1 cellular context compared by ENCODE assay signal in the genomic region with DNA sequence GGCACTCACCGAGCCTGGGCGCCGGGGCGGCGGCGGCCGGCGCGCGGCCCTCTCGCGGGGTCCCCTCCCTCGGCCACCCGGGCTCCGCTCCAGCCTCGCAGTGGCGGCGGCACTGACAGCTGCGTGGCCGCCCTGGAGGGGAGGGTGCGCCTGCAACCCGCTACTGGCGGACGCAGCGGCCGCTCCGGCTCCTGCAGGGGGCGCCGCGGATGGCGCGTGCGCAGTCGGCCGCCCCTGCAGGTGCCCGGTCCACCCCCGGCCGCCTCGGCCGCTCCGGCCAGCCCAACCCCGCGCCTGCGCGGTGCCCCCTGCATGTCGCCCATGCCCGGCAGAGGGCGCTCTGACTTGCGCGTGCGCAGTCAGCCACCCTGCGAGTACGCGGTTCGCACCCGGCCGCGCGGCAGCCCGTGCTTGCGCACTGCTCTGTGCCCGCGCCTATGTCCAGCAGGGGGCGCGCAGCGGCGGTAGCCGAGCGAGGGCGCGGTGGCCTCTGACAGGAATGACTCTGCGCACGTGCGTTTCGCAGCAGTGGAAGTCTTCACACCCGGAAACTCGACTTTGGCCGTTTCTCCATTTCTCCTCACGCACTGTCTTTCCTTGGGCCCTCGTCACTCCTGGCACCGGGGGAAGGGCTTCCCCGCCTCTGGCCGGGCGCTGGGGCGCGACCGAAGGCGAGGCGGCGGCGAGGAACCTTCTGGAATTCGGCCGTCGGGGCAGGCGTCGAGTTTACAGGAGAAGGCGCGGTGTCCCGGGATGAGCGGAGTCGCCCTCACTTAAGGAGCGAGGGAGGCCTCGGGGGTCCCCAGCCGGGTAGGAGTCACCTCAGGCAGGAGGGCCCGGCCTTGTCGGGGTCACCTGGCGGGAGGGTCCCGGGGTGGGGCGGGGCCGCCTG.
TF ChIP-seq lines count a peak whose summit lies in the region.

A gene (minus strand): TSS at position 165 of the 892 bp plus-strand sequence. CDS start 14,262 bp downstream, outside the sequence.

TF ChIP-seq in HepG2, 621 proteins besides CTCF, POLR2A, EP300 and RAD21 (continued from another document and continues in another):
- TF ChIP-seq, protein P1, sequence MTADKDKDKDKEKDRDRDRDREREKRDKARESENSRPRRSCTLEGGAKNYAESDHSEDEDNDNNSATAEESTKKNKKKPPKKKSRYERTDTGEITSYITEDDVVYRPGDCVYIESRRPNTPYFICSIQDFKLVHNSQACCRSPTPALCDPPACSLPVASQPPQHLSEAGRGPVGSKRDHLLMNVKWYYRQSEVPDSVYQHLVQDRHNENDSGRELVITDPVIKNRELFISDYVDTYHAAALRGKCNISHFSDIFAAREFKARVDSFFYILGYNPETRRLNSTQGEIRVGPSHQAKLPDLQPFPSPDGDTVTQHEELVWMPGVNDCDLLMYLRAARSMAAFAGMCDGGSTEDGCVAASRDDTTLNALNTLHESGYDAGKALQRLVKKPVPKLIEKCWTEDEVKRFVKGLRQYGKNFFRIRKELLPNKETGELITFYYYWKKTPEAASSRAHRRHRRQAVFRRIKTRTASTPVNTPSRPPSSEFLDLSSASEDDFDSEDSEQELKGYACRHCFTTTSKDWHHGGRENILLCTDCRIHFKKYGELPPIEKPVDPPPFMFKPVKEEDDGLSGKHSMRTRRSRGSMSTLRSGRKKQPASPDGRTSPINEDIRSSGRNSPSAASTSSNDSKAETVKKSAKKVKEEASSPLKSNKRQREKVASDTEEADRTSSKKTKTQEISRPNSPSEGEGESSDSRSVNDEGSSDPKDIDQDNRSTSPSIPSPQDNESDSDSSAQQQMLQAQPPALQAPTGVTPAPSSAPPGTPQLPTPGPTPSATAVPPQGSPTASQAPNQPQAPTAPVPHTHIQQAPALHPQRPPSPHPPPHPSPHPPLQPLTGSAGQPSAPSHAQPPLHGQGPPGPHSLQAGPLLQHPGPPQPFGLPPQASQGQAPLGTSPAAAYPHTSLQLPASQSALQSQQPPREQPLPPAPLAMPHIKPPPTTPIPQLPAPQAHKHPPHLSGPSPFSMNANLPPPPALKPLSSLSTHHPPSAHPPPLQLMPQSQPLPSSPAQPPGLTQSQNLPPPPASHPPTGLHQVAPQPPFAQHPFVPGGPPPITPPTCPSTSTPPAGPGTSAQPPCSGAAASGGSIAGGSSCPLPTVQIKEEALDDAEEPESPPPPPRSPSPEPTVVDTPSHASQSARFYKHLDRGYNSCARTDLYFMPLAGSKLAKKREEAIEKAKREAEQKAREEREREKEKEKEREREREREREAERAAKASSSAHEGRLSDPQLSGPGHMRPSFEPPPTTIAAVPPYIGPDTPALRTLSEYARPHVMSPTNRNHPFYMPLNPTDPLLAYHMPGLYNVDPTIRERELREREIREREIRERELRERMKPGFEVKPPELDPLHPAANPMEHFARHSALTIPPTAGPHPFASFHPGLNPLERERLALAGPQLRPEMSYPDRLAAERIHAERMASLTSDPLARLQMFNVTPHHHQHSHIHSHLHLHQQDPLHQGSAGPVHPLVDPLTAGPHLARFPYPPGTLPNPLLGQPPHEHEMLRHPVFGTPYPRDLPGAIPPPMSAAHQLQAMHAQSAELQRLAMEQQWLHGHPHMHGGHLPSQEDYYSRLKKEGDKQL (CRISPR knock-in tag; IDR thresholded peaks at IDR 0.05; ENCODE audit: low read depth): peak; percentile 61
- peak; percentile 86; the same call in 1 of the 2 replicates for TF ChIP-seq SP140L (CRISPR knock-in tag; IDR thresholded peaks at IDR 0.05; ENCODE audit: borderline replicate concordance)
- peak; percentile 82; the same call in 1 of the 2 replicates for TF ChIP-seq JUN (CRISPR knock-in tag; IDR thresholded peaks at IDR 0.05)
- TF ChIP-seq, protein P2, sequence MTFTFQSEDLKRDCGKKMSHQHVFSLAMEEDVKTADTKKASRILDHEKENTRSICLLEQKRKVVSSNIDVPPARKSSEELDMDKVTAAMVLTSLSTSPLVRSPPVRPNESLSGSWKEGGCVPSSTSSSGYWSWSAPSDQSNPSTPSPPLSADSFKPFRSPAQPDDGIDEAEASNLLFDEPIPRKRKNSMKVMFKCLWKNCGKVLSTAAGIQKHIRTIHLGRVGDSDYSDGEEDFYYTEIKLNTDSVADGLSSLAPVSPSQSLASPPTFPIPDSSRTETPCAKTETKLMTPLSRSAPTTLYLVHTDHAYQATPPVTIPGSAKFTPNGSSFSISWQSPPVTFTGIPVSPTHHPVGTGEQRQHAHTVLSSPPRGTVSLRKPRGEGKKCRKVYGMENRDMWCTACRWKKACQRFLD (CRISPR knock-in tag; IDR thresholded peaks at IDR 0.05; ENCODE audit: borderline replicate concordance): peak; percentile 97
- peak; percentile 98 for TF ChIP-seq REL (CRISPR knock-in tag; conservative IDR thresholded peaks at IDR 0.05)
- no peak for TF ChIP-seq ZBTB21 (CRISPR knock-in tag; IDR thresholded peaks at IDR 0.05)
- peak; percentile 96 for TF ChIP-seq MXD4 (CRISPR knock-in tag; IDR thresholded peaks at IDR 0.05)
- no peak for TF ChIP-seq FOXK2 (IDR thresholded peaks at IDR 0.05)
- TF ChIP-seq, protein P3, sequence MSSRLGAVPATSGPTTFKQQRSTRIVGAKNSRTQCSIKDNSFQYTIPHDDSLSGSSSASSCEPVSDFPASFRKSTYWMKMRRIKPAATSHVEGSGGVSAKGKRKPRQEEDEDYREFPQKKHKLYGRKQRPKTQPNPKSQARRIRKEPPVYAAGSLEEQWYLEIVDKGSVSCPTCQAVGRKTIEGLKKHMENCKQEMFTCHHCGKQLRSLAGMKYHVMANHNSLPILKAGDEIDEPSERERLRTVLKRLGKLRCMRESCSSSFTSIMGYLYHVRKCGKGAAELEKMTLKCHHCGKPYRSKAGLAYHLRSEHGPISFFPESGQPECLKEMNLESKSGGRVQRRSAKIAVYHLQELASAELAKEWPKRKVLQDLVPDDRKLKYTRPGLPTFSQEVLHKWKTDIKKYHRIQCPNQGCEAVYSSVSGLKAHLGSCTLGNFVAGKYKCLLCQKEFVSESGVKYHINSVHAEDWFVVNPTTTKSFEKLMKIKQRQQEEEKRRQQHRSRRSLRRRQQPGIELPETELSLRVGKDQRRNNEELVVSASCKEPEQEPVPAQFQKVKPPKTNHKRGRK (CRISPR knock-in tag; IDR thresholded peaks at IDR 0.05): no peak
- TF ChIP-seq, protein P4, sequence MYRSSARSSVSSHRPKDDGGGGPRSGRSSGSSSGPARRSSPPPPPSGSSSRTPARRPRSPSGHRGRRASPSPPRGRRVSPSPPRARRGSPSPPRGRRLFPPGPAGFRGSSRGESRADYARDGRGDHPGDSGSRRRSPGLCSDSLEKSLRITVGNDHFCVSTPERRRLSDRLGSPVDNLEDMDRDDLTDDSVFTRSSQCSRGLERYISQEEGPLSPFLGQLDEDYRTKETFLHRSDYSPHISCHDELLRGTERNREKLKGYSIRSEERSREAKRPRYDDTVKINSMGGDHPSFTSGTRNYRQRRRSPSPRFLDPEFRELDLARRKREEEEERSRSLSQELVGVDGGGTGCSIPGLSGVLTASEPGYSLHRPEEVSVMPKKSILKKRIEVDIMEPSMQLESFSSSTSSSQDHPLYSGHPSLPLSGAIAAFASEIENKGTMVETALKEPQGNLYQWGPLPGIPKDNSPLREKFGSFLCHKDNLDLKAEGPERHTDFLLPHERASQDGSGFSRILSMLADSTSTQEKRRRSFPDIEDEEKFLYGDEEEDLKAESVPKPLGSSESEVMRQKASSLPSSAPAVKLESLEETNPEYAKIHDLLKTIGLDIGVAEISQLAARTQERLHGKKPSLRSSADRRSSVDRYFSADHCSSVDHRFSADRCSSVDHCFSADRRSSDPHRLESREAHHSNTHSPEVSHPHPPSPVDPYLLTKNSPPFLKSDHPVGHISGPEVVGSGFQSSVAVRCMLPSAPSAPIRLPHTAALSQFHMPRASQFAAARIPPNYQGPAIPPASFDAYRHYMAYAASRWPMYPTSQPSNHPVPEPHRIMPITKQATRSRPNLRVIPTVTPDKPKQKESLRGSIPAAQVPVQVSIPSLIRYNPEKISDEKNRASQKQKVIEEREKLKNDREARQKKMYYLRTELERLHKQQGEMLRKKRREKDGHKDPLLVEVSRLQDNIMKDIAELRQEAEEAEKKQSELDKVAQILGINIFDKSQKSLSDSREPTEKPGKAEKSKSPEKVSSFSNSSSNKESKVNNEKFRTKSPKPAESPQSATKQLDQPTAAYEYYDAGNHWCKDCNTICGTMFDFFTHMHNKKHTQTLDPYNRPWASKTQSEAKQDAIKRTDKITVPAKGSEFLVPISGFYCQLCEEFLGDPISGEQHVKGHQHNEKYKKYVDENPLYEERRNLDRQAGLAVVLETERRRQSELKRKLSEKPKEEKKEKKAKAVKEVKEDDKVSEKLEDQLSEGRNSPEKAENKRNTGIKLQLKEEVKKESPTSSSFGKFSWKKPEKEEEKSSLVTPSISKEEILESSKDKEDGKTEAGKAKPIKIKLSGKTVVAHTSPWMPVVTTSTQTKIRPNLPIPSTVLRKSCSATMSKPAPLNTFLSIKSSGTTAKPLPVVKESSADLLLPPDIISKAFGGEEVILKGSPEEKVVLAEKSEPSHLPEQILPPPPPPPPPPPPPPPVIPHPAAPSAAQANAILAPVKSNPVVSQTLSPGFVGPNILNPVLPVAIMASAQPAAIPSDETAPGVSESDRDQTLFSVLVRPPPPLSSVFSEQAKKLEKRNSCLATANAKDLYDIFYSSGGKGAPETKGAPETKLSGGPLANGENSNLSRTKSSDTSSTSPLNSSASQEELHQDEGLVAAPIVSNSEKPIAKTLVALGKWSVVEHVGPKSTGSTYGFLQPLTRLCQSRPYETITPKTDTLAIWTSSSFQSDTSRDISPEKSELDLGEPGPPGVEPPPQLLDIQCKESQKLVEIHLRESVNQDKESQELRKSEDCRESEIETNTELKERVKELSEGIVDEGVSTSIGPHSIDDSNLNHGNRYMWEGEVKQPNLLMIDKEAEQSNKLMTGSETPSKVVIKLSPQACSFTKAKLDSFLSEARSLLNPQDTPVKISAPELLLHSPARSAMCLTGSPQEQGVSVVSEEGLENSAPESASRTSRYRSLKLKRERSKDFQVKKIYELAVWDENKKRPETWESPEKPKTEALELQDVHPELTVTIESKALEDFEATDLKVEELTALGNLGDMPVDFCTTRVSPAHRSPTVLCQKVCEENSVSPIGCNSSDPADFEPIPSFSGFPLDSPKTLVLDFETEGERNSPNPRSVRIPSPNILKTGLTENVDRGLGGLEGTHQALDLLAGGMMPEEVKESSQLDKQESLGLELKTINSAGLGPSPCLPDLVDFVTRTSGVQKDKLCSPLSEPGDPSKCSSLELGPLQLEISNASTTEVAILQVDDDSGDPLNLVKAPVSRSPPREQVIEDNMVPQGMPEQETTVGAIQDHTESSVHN (CRISPR knock-in tag; IDR thresholded peaks at IDR 0.05): peak; percentile 98
- TF ChIP-seq, protein P5, sequence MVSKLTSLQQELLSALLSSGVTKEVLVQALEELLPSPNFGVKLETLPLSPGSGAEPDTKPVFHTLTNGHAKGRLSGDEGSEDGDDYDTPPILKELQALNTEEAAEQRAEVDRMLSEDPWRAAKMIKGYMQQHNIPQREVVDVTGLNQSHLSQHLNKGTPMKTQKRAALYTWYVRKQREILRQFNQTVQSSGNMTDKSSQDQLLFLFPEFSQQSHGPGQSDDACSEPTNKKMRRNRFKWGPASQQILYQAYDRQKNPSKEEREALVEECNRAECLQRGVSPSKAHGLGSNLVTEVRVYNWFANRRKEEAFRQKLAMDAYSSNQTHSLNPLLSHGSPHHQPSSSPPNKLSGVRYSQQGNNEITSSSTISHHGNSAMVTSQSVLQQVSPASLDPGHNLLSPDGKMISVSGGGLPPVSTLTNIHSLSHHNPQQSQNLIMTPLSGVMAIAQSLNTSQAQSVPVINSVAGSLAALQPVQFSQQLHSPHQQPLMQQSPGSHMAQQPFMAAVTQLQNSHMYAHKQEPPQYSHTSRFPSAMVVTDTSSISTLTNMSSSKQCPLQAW (CRISPR knock-in tag; IDR thresholded peaks at IDR 0.05): peak; percentile 85
- peak; percentile 90 for TF ChIP-seq KLF11 (CRISPR knock-in tag; IDR thresholded peaks at IDR 0.05)
- TF ChIP-seq SOX5 (CRISPR knock-in tag; IDR thresholded peaks at IDR 0.05; ENCODE audit: borderline replicate concordance): peak; percentile 79
- peak; percentile 98 for TF ChIP-seq IKZF4 (CRISPR knock-in tag; IDR thresholded peaks at IDR 0.05; ENCODE audit: borderline replicate concordance, low read depth, not compliant biosample characterization)
- TF ChIP-seq, protein P6, sequence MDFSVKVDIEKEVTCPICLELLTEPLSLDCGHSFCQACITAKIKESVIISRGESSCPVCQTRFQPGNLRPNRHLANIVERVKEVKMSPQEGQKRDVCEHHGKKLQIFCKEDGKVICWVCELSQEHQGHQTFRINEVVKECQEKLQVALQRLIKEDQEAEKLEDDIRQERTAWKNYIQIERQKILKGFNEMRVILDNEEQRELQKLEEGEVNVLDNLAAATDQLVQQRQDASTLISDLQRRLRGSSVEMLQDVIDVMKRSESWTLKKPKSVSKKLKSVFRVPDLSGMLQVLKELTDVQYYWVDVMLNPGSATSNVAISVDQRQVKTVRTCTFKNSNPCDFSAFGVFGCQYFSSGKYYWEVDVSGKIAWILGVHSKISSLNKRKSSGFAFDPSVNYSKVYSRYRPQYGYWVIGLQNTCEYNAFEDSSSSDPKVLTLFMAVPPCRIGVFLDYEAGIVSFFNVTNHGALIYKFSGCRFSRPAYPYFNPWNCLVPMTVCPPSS (IDR thresholded peaks at IDR 0.05): no peak
- no peak for TF ChIP-seq ATRX (CRISPR knock-in tag; IDR thresholded peaks at IDR 0.05; ENCODE audit: borderline replicate concordance)
- TF ChIP-seq, protein P7, sequence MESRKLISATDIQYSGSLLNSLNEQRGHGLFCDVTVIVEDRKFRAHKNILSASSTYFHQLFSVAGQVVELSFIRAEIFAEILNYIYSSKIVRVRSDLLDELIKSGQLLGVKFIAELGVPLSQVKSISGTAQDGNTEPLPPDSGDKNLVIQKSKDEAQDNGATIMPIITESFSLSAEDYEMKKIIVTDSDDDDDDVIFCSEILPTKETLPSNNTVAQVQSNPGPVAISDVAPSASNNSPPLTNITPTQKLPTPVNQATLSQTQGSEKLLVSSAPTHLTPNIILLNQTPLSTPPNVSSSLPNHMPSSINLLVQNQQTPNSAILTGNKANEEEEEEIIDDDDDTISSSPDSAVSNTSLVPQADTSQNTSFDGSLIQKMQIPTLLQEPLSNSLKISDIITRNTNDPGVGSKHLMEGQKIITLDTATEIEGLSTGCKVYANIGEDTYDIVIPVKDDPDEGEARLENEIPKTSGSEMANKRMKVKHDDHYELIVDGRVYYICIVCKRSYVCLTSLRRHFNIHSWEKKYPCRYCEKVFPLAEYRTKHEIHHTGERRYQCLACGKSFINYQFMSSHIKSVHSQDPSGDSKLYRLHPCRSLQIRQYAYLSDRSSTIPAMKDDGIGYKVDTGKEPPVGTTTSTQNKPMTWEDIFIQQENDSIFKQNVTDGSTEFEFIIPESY (CRISPR knock-in tag; IDR thresholded peaks at IDR 0.05): peak; percentile 94
- peak; percentile 98 for TF ChIP-seq SATB2 (CRISPR knock-in tag; IDR thresholded peaks at IDR 0.05)
- TF ChIP-seq PITX1 (CRISPR knock-in tag; IDR thresholded peaks at IDR 0.05): peak; percentile 85
- TF ChIP-seq KMT2B (CRISPR knock-in tag; IDR thresholded peaks at IDR 0.05): peak; percentile 78
- TF ChIP-seq GATAD1 (CRISPR knock-in tag; IDR thresholded peaks at IDR 0.05): peak; percentile 78
- TF ChIP-seq TBX2 (CRISPR knock-in tag; IDR thresholded peaks at IDR 0.05; ENCODE audit: borderline replicate concordance): peak; percentile 94
- no peak for TF ChIP-seq DPF2 (CRISPR knock-in tag; IDR thresholded peaks at IDR 0.05; ENCODE audit: borderline replicate concordance, low read depth)
- TF ChIP-seq ZNF430 (CRISPR knock-in tag; IDR thresholded peaks at IDR 0.05): peak; percentile 95; the same call in 1 of the 2 replicates
- no peak for TF ChIP-seq TBL1XR1 (IDR thresholded peaks at IDR 0.05; ENCODE audit: borderline replicate concordance, low read length, partially characterized antibody)
- no peak for TF ChIP-seq THYN1 (CRISPR knock-in tag; IDR thresholded peaks at IDR 0.05; ENCODE audit: borderline replicate concordance, low read depth)
- TF ChIP-seq SP2 (CRISPR knock-in tag; IDR thresholded peaks at IDR 0.05): peak; percentile 55; the same call in 1 of the 2 replicates
- TF ChIP-seq SMAD1 (CRISPR knock-in tag; IDR thresholded peaks at IDR 0.05; ENCODE audit: borderline replicate concordance, low read depth): no peak; the same call in 1 of the 2 replicates
- no peak for TF ChIP-seq ZNF382 (CRISPR knock-in tag; IDR thresholded peaks at IDR 0.05; ENCODE audit: borderline replicate concordance)
- TF ChIP-seq NR1H2 (CRISPR knock-in tag; IDR thresholded peaks at IDR 0.05; ENCODE audit: borderline replicate concordance, low read depth): peak; percentile 76; the same call in 1 of the 2 replicates
